11 cellular contexts compared by ENCODE assay signal in genomic region chr15:85479071-85479647, GRCh38.
DNase-seq lines count a peak whose midpoint lies in the region; ATAC-seq and TF ChIP-seq lines count a peak whose summit lies in the region.
"Had no signal": no experiment of that assay in that cellular context is flagged by ENCODE, and none has a peak within 500 bp of the region (broad histone marks: within the 10 kb centered on the region; RNA-seq: fewer than 3 reads in every experiment).

No MANE protein-coding gene starts in this region.

- peak overlapping the region; percentile 14; the same call in 1 of the 2 replicates for H3K27ac ChIP-seq in Panc1 (ENCODE audit: low read length)
- H3K27ac ChIP-seq: 22Rv1, colonic mucosa had no signal

- POLR2A ChIA-PET in Panc1 (lab: Charles Lee) (no interaction called here), GM10248 (lab: Yijun Ruan, JAX) (no interaction called here)

- ATAC-seq in Panc1, result no peak
- peak; percentile 27 for ATAC-seq in sciatic nerve

- peaks cover 37% of the 10 kb centered on the region for H3K4me1 ChIP-seq in Panc1 (ENCODE audit: control insufficient read depth, insufficient read depth, low read length)
- H3K4me1 ChIP-seq: colonic mucosa had no signal

- DNase-seq in DMS 273 (lab: John Stamatoyannopoulos, UW; ENCODE audit: unreplicated experiment), result peak; percentile 45
- DNase-seq in DMS 273 treated with DMSO at 0.1 percent for 48 hours (lab: John Stamatoyannopoulos, UW), result no peak
- no peak for DNase-seq in Panc1 (ENCODE audit: low read depth, low spot score)
- peak; percentile 75 for DNase-seq in fibroblast of the aortic adventitia (ENCODE audit: low read depth)
- no peak for DNase-seq in sciatic nerve (ENCODE audit: low spot score)
- DNase-seq in GM10248 (ENCODE audit: extremely low spot score), result no peak
- no peak for DNase-seq in GM13976 (ENCODE audit: low spot score)
- DNase-seq in cerebellar cortex (ENCODE audit: low spot score), result no peak
- DNase-seq: activated CD4-positive, alpha-beta T cell treated with anti-CD3 and anti-CD28 coated beads, Interleukin-2, amount 50 U/mL, for 1 hour; colonic mucosa had no signal

- no peaks in the 10 kb centered on the region for H3K9me3 ChIP-seq in Panc1 (ENCODE audit: control insufficient read depth, insufficient read depth, low read depth, low read length)
- H3K9me3 ChIP-seq: colonic mucosa had no signal

- intact Hi-C loops in Panc1 (cut with micrococcal nuclease; ENCODE audit: unreplicated experiment) (no loop called here), sciatic nerve (cut with DNase I) (no loop called here)

- in situ Hi-C loops in Panc1 (cut with HindIII; ENCODE audit: low pct_unique_long_range_greater_than_20kb, low sequenced_read_pairs) (no loop called here), GM13976 (cut with MboI; ENCODE audit: low sequenced_read_pairs, unreplicated experiment) (loop anchor here (10.0 to 25.0 kb wide), 2 partner anchors 54 to 167 kb away; no protein-coding TSS in a partner anchor)

- no peaks in the 10 kb centered on the region for H3K36me3 ChIP-seq in Panc1 (ENCODE audit: control insufficient read depth, insufficient read depth, low read length)
- H3K36me3 ChIP-seq: colonic mucosa had no signal

- H3K27me3 ChIP-seq in Panc1 (ENCODE audit: control insufficient read depth, insufficient read depth, low read length), result no peaks in the 10 kb centered on the region
- H3K27me3 ChIP-seq: colonic mucosa had no signal

- CTCF ChIA-PET in Panc1 (lab: Charles Lee), result no interaction called here
- CTCF ChIA-PET in GM10248 (lab: Yijun Ruan, JAX), result interaction anchor here (4.8 kb wide), 1 partner anchor 182 kb away, joined by 17 read pairs; no protein-coding TSS in a partner anchor

- no TSS peak for BruUV-seq in Panc1 (replicated peaks; lab: Mats Ljungman, UMichigan)

- TF ChIP-seq CTCF in Panc1 (IDR thresholded peaks at IDR 0.05), result no peak
- no peak for TF ChIP-seq CTCF in fibroblast of the aortic adventitia (IDR thresholded peaks at IDR 0.05; ENCODE audit: insufficient read depth, low read length)
- no peak for TF ChIP-seq CTCF in GM10248 (IDR thresholded peaks at IDR 0.05; ENCODE audit: control extremely low read depth, extremely low read depth, low read depth, missing control alignments)
- TF ChIP-seq CTCF in GM13976 (IDR thresholded peaks at IDR 0.05; ENCODE audit: borderline replicate concordance, control extremely low read depth, extremely low read depth, insufficient read depth, missing control alignments), result no peak

- H3K4me3 ChIP-seq in Panc1 (ENCODE audit: low read depth in 2 of 2, low read length in 2 of 2) (no peak overlapping the region), fibroblast of the aortic adventitia (ENCODE audit: low read depth, low read length) (no peak overlapping the region)
- H3K4me3 ChIP-seq: colonic mucosa had no signal

Comparison
In these comparisons a context has a peak if more than half of its experiments do, and no peak if none do; other contexts are left out.
1. DNase-seq: peak in DMS 273 (single experiment) and fibroblast of the aortic adventitia (single experiment); none in DMS 273 treated with DMSO at 0.1 percent for 48 hours (single experiment), Panc1 (single experiment), sciatic nerve (single experiment), GM10248 (single experiment), GM13976 (single experiment) and cerebellar cortex (single experiment).